In genomic region chr11:87002918-87003317, GRCh38 we compare ENCODE assay signal across 1 cellular context.
TF ChIP-seq lines count a peak whose summit lies in the region.

No MANE protein-coding gene starts in this region.

TF ChIP-seq in GM12878, 131 proteins besides CTCF, POLR2A, EP300 and RAD21:
- TF ChIP-seq KAT2A (conservative IDR thresholded peaks at IDR 0.05; ENCODE audit: control insufficient read depth, low read depth, low read length) = no peak
- no peak for TF ChIP-seq POLR2AphosphoS5 (IDR thresholded peaks at IDR 0.05; ENCODE audit: low read length)
